28 cellular contexts compared by ENCODE assay signal in genomic region chr9:110935829-110936228, GRCh38.
DNase-seq lines count a peak whose midpoint lies in the region; ATAC-seq and TF ChIP-seq lines count a peak whose summit lies in the region.
"Had no signal": no experiment of that assay in that cellular context is flagged by ENCODE, and none has a peak within 500 bp of the region (broad histone marks: within the 10 kb centered on the region; RNA-seq: fewer than 3 reads in every experiment).

No MANE protein-coding gene starts in this region.

- H2AFZ ChIP-seq in ACC112 (ENCODE audit: low read length, unreplicated experiment) (no peak overlapping the region), SK-N-SH (ENCODE audit: low read depth) (no peak overlapping the region)

- no peaks in the 10 kb centered on the region for H4K20me1 ChIP-seq in SK-N-SH (ENCODE audit: insufficient read depth)

- H3K36me3 ChIP-seq in ACC112 (ENCODE audit: insufficient read depth, low read length) (peaks cover 61% of the 10 kb centered on the region), Peyer's patch (no peaks in the 10 kb centered on the region), esophagus muscularis mucosa (no peaks in the 10 kb centered on the region), spleen (peaks cover 0 to 4% (median 0%) of the 10 kb centered on the region in 6 donors), SK-N-SH (replicated peaks in 1 of 2; ENCODE audit: control insufficient read depth in 1 of 2, insufficient read depth in 2 of 2, low read length in 1 of 2) (no peaks in the 10 kb centered on the region)
- H3K36me3 ChIP-seq: pancreas had no signal

- CTCF ChIA-PET in SK-N-SH (lab: Yijun Ruan, JAX) = interaction anchor here (1.5 kb wide), 1 partner anchor 22 kb away, joined by 4 read pairs; no protein-coding TSS in a partner anchor

- H3K9me2 ChIP-seq in SK-N-SH = no peaks in the 10 kb centered on the region

- no peak for TF ChIP-seq POLR2A in Peyer's patch (IDR thresholded peaks at IDR 0.05)
- TF ChIP-seq POLR2A in esophagus muscularis mucosa (IDR thresholded peaks at IDR 0.05; ENCODE audit: low read depth) = no peak
- no peak for TF ChIP-seq POLR2A in spleen (IDR thresholded peaks at IDR 0.05)

- no peaks in the 10 kb centered on the region for H3F3A ChIP-seq in SK-N-SH (replicated peaks; ENCODE audit: insufficient read depth)

- WGBS in esophagus muscularis mucosa = 85% methylated on average over 3 of the region's 3 CpGs
- WGBS in spleen, 5 donors = 71 to 80% (median 77%) methylated on average over 3 of the region's 3 CpGs
- 57% methylated on average over 3 of the region's 3 CpGs for WGBS in SK-N-SH (ENCODE audit: low lambda C conversion rate)

- TF ChIP-seq CTCF in Peyer's patch (IDR thresholded peaks at IDR 0.05) (no peak), esophagus muscularis mucosa (IDR thresholded peaks at IDR 0.05) (no peak), spleen (IDR thresholded peaks at IDR 0.05 in 8 of 11, conservative IDR thresholded peaks at IDR 0.05 in 3 of 11) (no peak), SK-N-SH (IDR thresholded peaks at IDR 0.05) (no peak)

- no peaks in the 10 kb centered on the region for H3K9me3 ChIP-seq in Peyer's patch
- no peaks in the 10 kb centered on the region for H3K9me3 ChIP-seq in esophagus muscularis mucosa
- peaks cover 0 to 2% (median 0%) of the 10 kb centered on the region in 8 donors for H3K9me3 ChIP-seq in spleen
- H3K9me3 ChIP-seq in SK-N-SH = no peaks in the 10 kb centered on the region
- H3K9me3 ChIP-seq: pancreas had no signal

- ATAC-seq in HG02884 (IDR thresholded peaks at IDR 0.05; ENCODE audit: unreplicated experiment) (no peak), GM21390 (IDR thresholded peaks at IDR 0.05; ENCODE audit: unreplicated experiment) (no peak)
- ATAC-seq: activated CD4-positive, CD25-positive, alpha-beta regulatory T cell treated with anti-CD3 and anti-CD28 coated beads, Interleukin-2, amount 50 U/mL, for 24 hours; activated CD8-positive, alpha-beta T cell treated with anti-CD3 and anti-CD28 coated beads for 36 hours; activated T-helper 17 cell treated with anti-CD3 and anti-CD28 coated beads, Interleukin-2, amount 50 U/mL, for 72 hours; pancreas; stimulated activated naive CD8-positive, alpha-beta T cell treated with anti-CD3 and anti-CD28 coated beads, Interleukin-15, amount 100 ng/mL, for 72 hours had no signal

- POLR2A ChIA-PET in SK-N-SH (lab: Yijun Ruan, JAX) = no interaction called here

- H3K4me1 ChIP-seq in ACC112 (ENCODE audit: control insufficient read depth, insufficient read depth, low read length, unreplicated experiment) = peaks cover 58% of the 10 kb centered on the region
- H3K4me1 ChIP-seq in Peyer's patch = peaks cover 0 to 12% (median 0%) of the 10 kb centered on the region in 4 donors
- peaks cover 0 to 25% (median 2%) of the 10 kb centered on the region in 4 donors for H3K4me1 ChIP-seq in esophagus muscularis mucosa
- no peaks in the 10 kb centered on the region for H3K4me1 ChIP-seq in spleen
- 0 out of 4 replicates have a peak, but pooled peaks cover 0 to 11% of the 10 kb centered on the region in 2 experiments for H3K4me1 ChIP-seq in SK-N-SH (ENCODE audit: control insufficient read depth in 1 of 2, insufficient read depth in 2 of 2, low read depth in 1 of 2, low read length in 1 of 2)
- H3K4me1 ChIP-seq: pancreas had no signal

- no peak overlapping the region for H3K4me2 ChIP-seq in SK-N-SH

- H3K27me3 ChIP-seq in ACC112 (ENCODE audit: insufficient read depth, low read length) = no peaks in the 10 kb centered on the region
- no peaks in the 10 kb centered on the region for H3K27me3 ChIP-seq in Peyer's patch
- no peaks in the 10 kb centered on the region for H3K27me3 ChIP-seq in esophagus muscularis mucosa
- no peaks in the 10 kb centered on the region for H3K27me3 ChIP-seq in spleen (replicated peaks in 1 of 7)
- H3K27me3 ChIP-seq in SK-N-SH (ENCODE audit: insufficient read depth) = no peaks in the 10 kb centered on the region
- H3K27me3 ChIP-seq: MG63, pancreas had no signal

- no peak for DNase-seq in Peyer's patch
- DNase-seq in esophagus muscularis mucosa (ENCODE audit: extremely low spot score) = no peak
- DNase-seq in spleen = no peak
- DNase-seq in SK-N-SH = no peak
- DNase-seq in DMS79 (lab: John Stamatoyannopoulos, UW) = no peak
- DNase-seq: activated CD8-positive, alpha-beta T cell treated with anti-CD3 and anti-CD28 coated beads for 36 hours; anterior cingulate cortex; CD4-positive, alpha-beta T cell; central memory CD4-positive, alpha-beta T cell; H7; KG1; MG63; midbrain; NCI-H2081; NCI-H345; NCI-H748 treated with DMSO at 0.1 percent for 48 hours; pancreas; small intestine; stimulated activated CD4-positive, alpha-beta T cell treated with anti-CD3 and anti-CD28 coated beads, Interleukin-1b, Interleukin-23, amount 100 ng/mL, for 48 hours; stimulated activated CD8-positive, alpha-beta memory T cell treated with anti-CD3 and anti-CD28 coated beads, Interleukin-4, amount 100 ng/mL, for 48 hours; stimulated activated naive CD8-positive, alpha-beta T cell treated with anti-CD3 and anti-CD28 coated beads, Interleukin-15, amount 100 ng/mL, for 72 hours had no signal

- intact Hi-C loops in esophagus muscularis mucosa (cut with DNase I) (no loop called here), spleen (cut with DNase I; ENCODE audit: low total_unique reads) (no loop called here)

- H3K79me2 ChIP-seq in ACC112 (ENCODE audit: control insufficient read depth, insufficient read depth, low read length, unreplicated experiment) = peaks cover 94% of the 10 kb centered on the region
- no peaks in the 10 kb centered on the region for H3K79me2 ChIP-seq in SK-N-SH (ENCODE audit: insufficient read depth)

- H3K9ac ChIP-seq in SK-N-SH = no peak overlapping the region

- no peak for TF ChIP-seq EP300 in esophagus muscularis mucosa (IDR thresholded peaks at IDR 0.05)
- TF ChIP-seq EP300 in SK-N-SH (IDR thresholded peaks at IDR 0.05; ENCODE audit: borderline replicate concordance in 1 of 2, low read depth in 1 of 2, low read length in 1 of 2) = no peak

- H3K27ac ChIP-seq in ACC112 (ENCODE audit: low read depth, low read length) = peak overlapping the region; percentile 72
- H3K27ac ChIP-seq in Peyer's patch = peak overlapping the region in 3 of 4 donors; percentile 12 to 52 (median 47)
- peak overlapping the region in 3 of 4 donors; percentile 22 to 51 (median 44) for H3K27ac ChIP-seq in esophagus muscularis mucosa (replicated peaks in 1 of 4)
- peak overlapping the region in 5 of 8 donors; percentile 37 to 60 (median 52) for H3K27ac ChIP-seq in spleen
- H3K27ac ChIP-seq in SK-N-SH (ENCODE audit: low read depth in 2 of 2, low read length in 1 of 2) = no peak overlapping the region
- H3K27ac ChIP-seq: 22Rv1, pancreas, SK-N-MC had no signal

- TF ChIP-seq RAD21 in SK-N-SH (IDR thresholded peaks at IDR 0.05; ENCODE audit: low read length) = no peak

- H3K4me3 ChIP-seq in ACC112 (ENCODE audit: low read depth, low read length) (no peak overlapping the region), Peyer's patch (no peak overlapping the region), esophagus muscularis mucosa (no peak overlapping the region), spleen (no peak overlapping the region), SK-N-SH (ENCODE audit: low read depth in 2 of 2, low read length in 1 of 2) (no peak overlapping the region)
- H3K4me3 ChIP-seq: MG63, pancreas, SK-N-MC had no signal

TF ChIP-seq in SK-N-SH, 30 proteins besides CTCF, POLR2A, EP300 and RAD21:
- TF ChIP-seq POLR2AphosphoS5 (IDR thresholded peaks at IDR 0.05; ENCODE audit: low read depth, low read length) (no peak), CHD2 (IDR thresholded peaks at IDR 0.05; ENCODE audit: low read length, partially characterized antibody) (no peak), RFX5 (IDR thresholded peaks at IDR 0.05; ENCODE audit: low read length) (no peak), YY1 (IDR thresholded peaks at IDR 0.05; ENCODE audit: low read depth) (no peak), TCF12 (IDR thresholded peaks at IDR 0.05) (no peak), EZH2phosphoT487 (IDR thresholded peaks at IDR 0.05; ENCODE audit: borderline replicate concordance, low read depth) (no peak), PBX3 (IDR thresholded peaks at IDR 0.05) (no peak)

Comparison
In these comparisons a context has a peak if more than half of its experiments do, and no peak if none do; other contexts are left out.
1. H3K27ac ChIP-seq: peak in ACC112 (single experiment), Peyer's patch (3 of 4), esophagus muscularis mucosa (3 of 4) and spleen (5 of 8); none in SK-N-SH (0 of 2).